ENCODE assay signal across 8 cellular contexts in genomic region chr5:37379100-37379628, GRCh38. TPM values are rescaled to one million over a fixed set of nuclear protein-coding genes. Genes with fewer than 3 reads are reported as not detected.
DNase-seq lines count a peak whose midpoint lies in the region; TF ChIP-seq lines count a peak whose summit lies in the region.
"Not testable (repeated sequence)": the region's sequence is repeated elsewhere in the genome, so short reads cannot be mapped to it uniquely, and the experiment has no call there.

Gene WDR70 (plus strand): TSS chr5:37379318. CDS start chr5:37379368, 50 bp downstream.

- not testable (repeated sequence) for H3K9me3 ChIP-seq in MM.1S (replicated peaks; ENCODE audit: insufficient read depth, low read length); SJCRH30 (replicated peaks); neutrophil

- DNase-seq in GF-D8 (lab: John Stamatoyannopoulos, UW) = peak; percentile 75
- DNase-seq in HCEC 1CT = peak; percentile 89
- DNase-seq in MM.1S = peak; percentile 95
- peak; percentile 87 to 89 for DNase-seq in SJCRH30
- DNase-seq in activated gamma-delta T cell treated with anti-CD3 and anti-CD28 coated beads, Interleukin-2, amount 50 U/mL, for 16 hours (ENCODE audit: low read depth) = peak; percentile 68
- peak; percentile 86 for DNase-seq in foreskin melanocyte
- peak; percentile 38 to 89 (median 75) for DNase-seq in substantia nigra (lab: John Stamatoyannopoulos, UW)

- not testable (repeated sequence) for H3K27me3 ChIP-seq in MM.1S (replicated peaks; ENCODE audit: insufficient read depth, low read length); SJCRH30; neutrophil

- H4K20me1 ChIP-seq in MM.1S (ENCODE audit: insufficient read depth, low read length) = not testable (repeated sequence)

- TF ChIP-seq CTCF in MM.1S (IDR thresholded peaks at IDR 0.05; ENCODE audit: low read length) (peak; percentile 73), neutrophil (IDR thresholded peaks at IDR 0.05) (peak; percentile 28)

- not testable (repeated sequence) for H3K4me1 ChIP-seq in MM.1S (ENCODE audit: low read length); SJCRH30
- peaks cover 0 to 10% of the 10 kb centered on the region in 2 experiments for H3K4me1 ChIP-seq in neutrophil (ENCODE audit: control insufficient read depth in 1 of 2, insufficient read depth in 1 of 2, low read depth in 1 of 2, low read length in 1 of 2)

- peak within 1 kb of the TSS; percentile 75 for H3K9ac ChIP-seq in MM.1S (ENCODE audit: low read length)

- H3F3A ChIP-seq in MM.1S (ENCODE audit: insufficient read depth, low read length) = not testable (repeated sequence)

- H3K27ac ChIP-seq in MM.1S (ENCODE audit: low read length) = not testable (repeated sequence)
- H3K27ac ChIP-seq in SJCRH30 (peak within 1 kb of the TSS; percentile 39; the same call in 1 of the 2 replicates), neutrophil (peak within 1 kb of the TSS; percentile 71), substantia nigra (ENCODE audit: low read depth, low read length, poor library complexity, severe bottlenecking) (peak within 1 kb of the TSS; percentile 67)

- not testable (repeated sequence) for H3K36me3 ChIP-seq in MM.1S (replicated peaks; ENCODE audit: insufficient read depth, low read length); SJCRH30
- peaks cover 19% of the 10 kb centered on the region for H3K36me3 ChIP-seq in neutrophil

- H3K9me2 ChIP-seq in MM.1S (replicated peaks; ENCODE audit: insufficient read depth, low read length) = not testable (repeated sequence)

- H3K4me3 ChIP-seq in MM.1S (ENCODE audit: low read length) (peak within 1 kb of the TSS; percentile 86), SJCRH30 (peak within 1 kb of the TSS; percentile 97), neutrophil (ENCODE audit: low read depth in 1 of 2, low read length in 1 of 2) (peak within 1 kb of the TSS; percentile 63 to 71)

- not testable (repeated sequence) for H3K79me2 ChIP-seq in MM.1S (ENCODE audit: low read length)

- H3K4me2 ChIP-seq in MM.1S (ENCODE audit: low read depth, low read length) = peak within 1 kb of the TSS; percentile 60; the same call in 1 of the 2 replicates

- peak within 1 kb of the TSS; percentile 66 for H2AFZ ChIP-seq in MM.1S (ENCODE audit: low read length)

RNA-seq across cellular contexts. Expression of gene WDR70, which starts in this region (rescaled TPM):
- 40.3 and 47.8 TPM in 2 replicates for total RNA-seq in SJCRH30 (2014; rRNA removed; shearing (Covaris generic))
